ENCODE assay signal across 8 cellular contexts in genomic region chr9:109012876-109013677, GRCh38. TPM values are rescaled to one million over a fixed set of nuclear protein-coding genes. Genes with fewer than 3 reads are reported as not detected.
DNase-seq lines count a peak whose midpoint lies in the region; ATAC-seq and TF ChIP-seq lines count a peak whose summit lies in the region.

Gene CTNNAL1, minus strand, starts transcription at chr9:109013499. Its CDS starts 57 bp downstream, at chr9:109013442.

- CTCF ChIA-PET in activated CD8-positive, alpha-beta T cell treated with anti-CD3 and anti-CD28 coated beads for 36 hours (lab: Charles Lee): no interaction called here

- intact Hi-C loops in activated CD8-positive, alpha-beta T cell treated with anti-CD3 and anti-CD28 coated beads for 36 hours (cut with micrococcal nuclease): loop anchor here (5.0 kb wide), 1 partner anchor 99 kb away; no protein-coding TSS in a partner anchor

- POLR2A ChIA-PET in activated CD8-positive, alpha-beta T cell treated with anti-CD3 and anti-CD28 coated beads for 36 hours (lab: Charles Lee): interaction anchor here (1.4 to 1.5 kb wide), 2 partner anchors 33 to 85 kb away, joined by 3 read pairs; no protein-coding TSS in a partner anchor

- H3K4me3 Mint-ChIP-seq in activated CD8-positive, alpha-beta T cell treated with anti-CD3 and anti-CD28 coated beads for 36 hours: peak within 1 kb of the TSS; percentile 91

- TF ChIP-seq CTCF in activated CD8-positive, alpha-beta T cell treated with anti-CD3 and anti-CD28 coated beads for 36 hours (IDR thresholded peaks at IDR 0.05): no peak

- H3K36me3 ChIP-seq in ectodermal cell (ENCODE audit: control insufficient read depth, insufficient read depth, low read length): no peaks in the 10 kb centered on the region

- no peaks in the 10 kb centered on the region for H3K36me3 Mint-ChIP-seq in activated CD8-positive, alpha-beta T cell treated with anti-CD3 and anti-CD28 coated beads for 36 hours (ENCODE audit: low read depth)

- no peaks in the 10 kb centered on the region for H3K27me3 ChIP-seq in ectodermal cell (ENCODE audit: control insufficient read depth, insufficient read depth, low read length, poor library complexity, severe bottlenecking)

- H3K27ac ChIP-seq in ectodermal cell (ENCODE audit: insufficient read depth, low read depth, low read length, poor library complexity, severe bottlenecking): peak within 1 kb of the TSS; percentile 83

- H3K9me3 ChIP-seq in ectodermal cell (ENCODE audit: control insufficient read depth, low read length): no peaks in the 10 kb centered on the region

- H3K4me3 ChIP-seq in ectodermal cell (ENCODE audit: insufficient read depth, low read depth, low read length): peak within 1 kb of the TSS; percentile 91

- H3K4me1 ChIP-seq in ectodermal cell (ENCODE audit: control insufficient read depth, insufficient read depth, low read length): peaks cover 13% of the 10 kb centered on the region

- H3K4me1 Mint-ChIP-seq in activated CD8-positive, alpha-beta T cell treated with anti-CD3 and anti-CD28 coated beads for 36 hours (ENCODE audit: low read depth): peaks cover 25% of the 10 kb centered on the region

- DNase-seq in AG20443 (ENCODE audit: low spot score) (peak; percentile 99), NCI-H460 (ENCODE audit: extremely low read depth, low read depth) (peak; percentile 85), medulla oblongata (ENCODE audit: extremely low spot score) (peak; percentile 89)
- DNase-seq in activated CD8-positive, alpha-beta T cell treated with anti-CD3 and anti-CD28 coated beads for 36 hours: peak; percentile 90
- DNase-seq in stimulated activated CD8-positive, alpha-beta memory T cell treated with anti-CD3 and anti-CD28 coated beads, Interleukin-12 subunit alpha, Interleukin-12 subunit beta, amount 100 ng/mL, for 24 hours (ENCODE audit: extremely low read depth): peak; percentile 66

- 0% methylated on average over 99 of the region's 99 CpGs for WGBS in ectodermal cell, 2 experiments

- peak within 1 kb of the TSS; percentile 85 for H3K27ac Mint-ChIP-seq in activated CD8-positive, alpha-beta T cell treated with anti-CD3 and anti-CD28 coated beads for 36 hours

- ATAC-seq in GM19035 (IDR thresholded peaks at IDR 0.05; ENCODE audit: unreplicated experiment) (peak; percentile 71), HG03280 (IDR thresholded peaks at IDR 0.05; ENCODE audit: unreplicated experiment) (peak; percentile 78)
- ATAC-seq in activated CD8-positive, alpha-beta T cell treated with anti-CD3 and anti-CD28 coated beads for 36 hours: peak; percentile 91

- no peaks in the 10 kb centered on the region for H3K9me3 Mint-ChIP-seq in activated CD8-positive, alpha-beta T cell treated with anti-CD3 and anti-CD28 coated beads for 36 hours

- no peaks in the 10 kb centered on the region for H3K27me3 Mint-ChIP-seq in activated CD8-positive, alpha-beta T cell treated with anti-CD3 and anti-CD28 coated beads for 36 hours

RNA-seq across cellular contexts. Expression of gene CTNNAL1, which starts in this region (rescaled TPM):
- 309 and 319 TPM in 2 replicates for total RNA-seq in NCI-H460 (2014; rRNA removed; shearing (Covaris generic))
- polyA plus RNA-seq in NCI-H460 (2014; cell fraction: nucleus; rRNA removed): 211 and 213 TPM in 2 replicates
- total RNA-seq in activated CD8-positive, alpha-beta T cell treated with anti-CD3 and anti-CD28 coated beads for 36 hours: 10 to 100 TPM; 24.1 to 26.0 TPM
- polyA plus RNA-seq in ectodermal cell (2013, experiment 1 of 4): 86.2 TPM
- 81.6 TPM for polyA plus RNA-seq in ectodermal cell (2013, experiment 2 of 4)
- 61.9 TPM for polyA plus RNA-seq in ectodermal cell (2013, experiment 3 of 4)
- polyA plus RNA-seq in ectodermal cell (2013, experiment 4 of 4): 69.5 TPM

Comparison
In these comparisons a context has a peak if more than half of its experiments do, and no peak if none do; other contexts are left out.
1. Peak in every context shown above with its lines: DNase-seq, ATAC-seq, H3K4me3 ChIP-seq and H3K27ac ChIP-seq.
2. RNA of gene CTNNAL1 (total RNA-seq): 309 to 319 TPM in NCI-H460; 24.1 to 26.0 TPM in activated CD8-positive, alpha-beta T cell treated with anti-CD3 and anti-CD28 coated beads for 36 hours; every median in the first group is over 10 times any median in the second.